In the genomic region with DNA sequence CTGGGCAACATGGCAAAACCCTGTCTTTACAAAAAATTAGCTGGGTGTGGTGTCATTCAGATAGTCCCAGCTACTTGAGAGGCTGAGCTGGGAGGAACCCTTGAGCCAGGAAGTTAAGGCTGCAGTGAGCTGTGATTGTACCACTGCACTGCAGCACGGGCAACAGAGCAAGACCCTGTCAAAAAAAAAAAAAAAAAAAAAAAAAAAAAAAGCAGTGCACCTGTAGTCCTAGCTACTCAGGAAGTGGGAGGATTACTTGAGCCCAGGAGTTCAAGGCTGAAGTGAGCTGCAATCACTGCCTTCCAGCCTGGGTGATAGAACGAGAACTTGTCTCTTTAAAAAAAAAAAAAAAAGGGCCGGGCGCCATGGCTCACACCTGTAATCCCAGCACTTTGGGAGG, we compare ENCODE assay signal across 18 cellular contexts. TPM values are rescaled to one million over a fixed set of nuclear protein-coding genes. Genes with fewer than 3 reads are reported as not detected.
DNase-seq lines count a peak whose midpoint lies in the region; FAIRE-seq and TF ChIP-seq lines count a peak whose summit lies in the region.
"Had no signal": no experiment of that assay in that cellular context is flagged by ENCODE, and none has a peak within 500 bp of the region (broad histone marks: within the 10 kb centered on the region; RNA-seq: fewer than 3 reads in every experiment).

No MANE protein-coding gene starts in this region.

- H3K27me3 Mint-ChIP-seq in nephron progenitor cell (ENCODE audit: low read depth, poor library complexity) = peaks cover 4% of the 10 kb centered on the region
- H3K27me3 Mint-ChIP-seq: activated T-cell treated with anti-CD3 and anti-CD28 coated beads, Interleukin-2, amount 50 U/mL, for 24 hours had no signal

- H4K20me1 ChIP-seq in BLaER1 treated with 17β-estradiol and CSF1 and Interleukin-3, amounts not matched to agents 10 nM and 100 nM = peaks cover 0 to 7% (median 0%) of the 10 kb centered on the region in 11 experiments; a peak in 1 of 22 replicates
- no peaks in the 10 kb centered on the region for H4K20me1 ChIP-seq in OCI-LY7 (ENCODE audit: insufficient read depth, low read length)

- H2AFZ ChIP-seq in OCI-LY7 (ENCODE audit: low read length) = no peak overlapping the region

- H3K9me2 ChIP-seq in OCI-LY7 (ENCODE audit: insufficient read depth, low read length) = no peaks in the 10 kb centered on the region

- no peaks in the 10 kb centered on the region for H3K9me3 ChIP-seq in BLaER1 treated with 17β-estradiol and CSF1 and Interleukin-3, amounts not matched to agents 10 nM and 100 nM (replicated peaks in 1 of 11)
- no peaks in the 10 kb centered on the region for H3K9me3 ChIP-seq in OCI-LY7 (ENCODE audit: low read length)
- H3K9me3 ChIP-seq: prostate gland had no signal

- peak overlapping the region; percentile 72 to 98 (median 91); a peak in 21 of 22 replicates for H3K4me2 ChIP-seq in BLaER1 treated with 17β-estradiol and CSF1 and Interleukin-3, amounts not matched to agents 10 nM and 100 nM
- H3K4me2 ChIP-seq in OCI-LY7 (ENCODE audit: low read length) = peak overlapping the region; percentile 79
- H3K4me2 ChIP-seq: smooth muscle cell had no signal

- no TSS peak for BruUV-seq in OCI-LY7 (replicated peaks; lab: Mats Ljungman, UMichigan)

- peak overlapping the region in 4 of 11 experiments; percentile 52 to 73 (median 58); a peak in 7 of 22 replicates for H3K27ac ChIP-seq in BLaER1 treated with 17β-estradiol and CSF1 and Interleukin-3, amounts not matched to agents 10 nM and 100 nM
- H3K27ac ChIP-seq in OCI-LY7 (ENCODE audit: low read depth, low read length, poor library complexity, severe bottlenecking) (peak overlapping the region; percentile 96), epithelial cell of prostate (peak overlapping the region; percentile 82)
- H3K27ac ChIP-seq: prostate gland had no signal

- H3K27ac Mint-ChIP-seq in nephron progenitor cell = no peak overlapping the region

- peaks cover 0 to 13% (median 3%) of the 10 kb centered on the region in 11 experiments; a peak in 8 of 22 replicates for H3K36me3 ChIP-seq in BLaER1 treated with 17β-estradiol and CSF1 and Interleukin-3, amounts not matched to agents 10 nM and 100 nM
- no peaks in the 10 kb centered on the region for H3K36me3 ChIP-seq in OCI-LY7 (ENCODE audit: insufficient read depth, low read length)
- H3K36me3 ChIP-seq: prostate gland had no signal

- peak overlapping the region in 1 of 10 experiments; percentile 51; a peak in 1 of 20 replicates for H3K4me3 ChIP-seq in BLaER1 treated with 17β-estradiol and CSF1 and Interleukin-3, amounts not matched to agents 10 nM and 100 nM
- H3K4me3 ChIP-seq in OCI-LY7 (ENCODE audit: low read depth, low read length, poor library complexity, severe bottlenecking) = peak overlapping the region; percentile 71
- H3K4me3 ChIP-seq: lung, prostate gland, smooth muscle cell had no signal

- no peak for DNase-seq in GM18507 (ENCODE audit: extremely low spot score, insufficient read length, low read depth)
- peak; percentile 95 for DNase-seq in OCI-LY7 (ENCODE audit: low spot score)
- no peak for DNase-seq in epithelial cell of prostate (ENCODE audit: low read depth, low spot score)
- DNase-seq in nephron progenitor cell = no peak
- no peak for DNase-seq in DMS 273 treated with DMSO at 0.1 percent for 48 hours (lab: John Stamatoyannopoulos, UW)
- no peak for DNase-seq in GM19240 (ENCODE audit: insufficient read length, low spot score)
- no peak for DNase-seq in stimulated activated CD4-positive, alpha-beta T cell treated with anti-CD3 and anti-CD28 coated beads, Interleukin-12 subunit alpha, Interleukin-12 subunit beta, amount 100 ng/mL, for 4 hours
- DNase-seq: GDM1, HFFc6, NCI-H2029, NCI-H526, OCI-M1 had no signal

- intact Hi-C loops in OCI-LY7 (cut with micrococcal nuclease; ENCODE audit: unreplicated experiment) = loop anchor here (1.0 to 5.0 kb wide), 5 partner anchors 12 to 966 kb away; partner anchors contain the start of gene PRMT5

- POLR2A ChIA-PET in OCI-LY7 (lab: Charles Lee) = interaction anchor here (0.6 to 4.1 kb wide), 20 partner anchors 9 to 369 kb away, joined by 3 to 42 read pairs (median 6); partner anchors contain the start of genes HAUS4, LRP10, PRMT5 and RBM23

- peaks cover 39 to 76% (median 64%) of the 10 kb centered on the region in 10 experiments for H3K4me1 ChIP-seq in BLaER1 treated with 17β-estradiol and CSF1 and Interleukin-3, amounts not matched to agents 10 nM and 100 nM
- H3K4me1 ChIP-seq in OCI-LY7 (ENCODE audit: insufficient read depth, low read length, poor library complexity, severe bottlenecking) = peaks cover 77% of the 10 kb centered on the region
- H3K4me1 ChIP-seq: prostate gland had no signal

- peaks cover 4% of the 10 kb centered on the region for H3K36me3 Mint-ChIP-seq in nephron progenitor cell (ENCODE audit: low read depth)

- H3K4me1 Mint-ChIP-seq in nephron progenitor cell = peaks cover 64% of the 10 kb centered on the region

- peaks cover 0 to 14% (median 0%) of the 10 kb centered on the region in 11 experiments; a peak in 8 of 22 replicates for H3K27me3 ChIP-seq in BLaER1 treated with 17β-estradiol and CSF1 and Interleukin-3, amounts not matched to agents 10 nM and 100 nM

- H3K79me2 ChIP-seq in OCI-LY7 (ENCODE audit: insufficient read depth, low read depth, low read length) = no peaks in the 10 kb centered on the region

- CTCF ChIA-PET in OCI-LY7 (lab: Charles Lee; ENCODE audit: unreplicated experiment) = interaction anchor here (0.8 to 2.1 kb wide), 5 partner anchors 12 to 98 kb away, joined by 3 to 8 read pairs (median 4); partner anchors contain the start of gene LRP10

- TF ChIP-seq CTCF in OCI-LY7 (conservative IDR thresholded peaks at IDR 0.05; ENCODE audit: low read length) = no peak
- TF ChIP-seq CTCF in nephron progenitor cell (IDR thresholded peaks at IDR 0.05) = no peak

- peak; percentile 78 for FAIRE-seq in GM18507 (lab: Jason Lieb, UNC)

- no peak overlapping the region for H3K4me3 Mint-ChIP-seq in nephron progenitor cell

- H3K9me3 Mint-ChIP-seq in nephron progenitor cell = no peaks in the 10 kb centered on the region
- H3K9me3 Mint-ChIP-seq: activated T-cell treated with anti-CD3 and anti-CD28 coated beads, Interleukin-2, amount 50 U/mL, for 24 hours; HFFc6 had no signal

- H3K9ac ChIP-seq in BLaER1 treated with 17β-estradiol and CSF1 and Interleukin-3, amounts not matched to agents 10 nM and 100 nM = peak overlapping the region in 5 of 11 experiments; percentile 20 to 70 (median 66); a peak in 8 of 22 replicates

RNA-seq across cellular contexts. Expression of gene REM2, which starts 5.6 kb away (rescaled TPM):
- total RNA-seq in OCI-LY7 (2014; rRNA removed; shearing (Covaris generic)) = 1.1 and 5.7 TPM in 2 replicates
- total RNA-seq in OCI-LY7 (2022) = 1.5 and 2.1 TPM in 2 replicates
- total RNA-seq: glomerular endothelial cell had no signal

RNA-seq across cellular contexts. Expression of gene LRP10, which starts 17.1 kb away (rescaled TPM):
- total RNA-seq in OCI-LY7 (2014; rRNA removed; shearing (Covaris generic)) = 19.0 and 25.5 TPM in 2 replicates
- total RNA-seq in OCI-LY7 (2022) = 53.3 and 55.1 TPM in 2 replicates

RNA-seq across cellular contexts. Expression of gene RBM23, which starts 30.3 kb away (rescaled TPM):
- 81.0 and 106 TPM in 2 replicates for total RNA-seq in OCI-LY7 (2014; rRNA removed; shearing (Covaris generic))
- total RNA-seq in OCI-LY7 (2022) = 90.1 and 91.0 TPM in 2 replicates

RNA-seq across cellular contexts. Expression of gene PRMT5, which starts 40.5 kb away (rescaled TPM):
- 82.2 and 93.1 TPM in 2 replicates for total RNA-seq in OCI-LY7 (2014; rRNA removed; shearing (Covaris generic))
- total RNA-seq in OCI-LY7 (2022) = 124 and 135 TPM in 2 replicates

RNA-seq across cellular contexts. Expression of gene MMP14, which starts 52.3 kb away (rescaled TPM):
- total RNA-seq in OCI-LY7 (2014; rRNA removed; shearing (Covaris generic)) = 2.8 TPM in 2 replicates
- 9.0 and 11.9 TPM in 2 replicates for total RNA-seq in OCI-LY7 (2022)
